In the genomic region with DNA sequence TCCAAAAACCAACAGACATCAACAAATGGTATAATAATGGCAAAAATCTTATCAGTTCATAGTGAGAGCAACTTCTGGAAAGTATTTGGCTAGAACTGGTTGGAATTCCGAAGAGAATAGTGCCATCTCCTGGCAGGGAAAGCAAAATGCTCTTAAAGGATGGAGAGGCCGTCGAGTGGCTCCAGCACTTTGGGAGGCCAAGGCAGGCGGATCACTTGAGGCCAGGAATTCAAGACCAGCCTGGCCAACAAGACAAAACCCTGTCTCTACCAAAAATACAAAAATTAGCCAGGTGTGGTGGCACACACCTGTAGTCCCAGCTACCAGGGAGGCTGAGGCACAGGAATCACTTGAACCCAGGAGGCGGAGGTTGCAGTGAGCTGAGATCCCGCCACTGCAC, we compare ENCODE assay signal across 7 cellular contexts. TPM values are rescaled to one million over a fixed set of nuclear protein-coding genes. Genes with fewer than 3 reads are reported as not detected.
DNase-seq lines count a peak whose midpoint lies in the region; ATAC-seq, FAIRE-seq and TF ChIP-seq lines count a peak whose summit lies in the region.
"Not testable (repeated sequence)": the region's sequence is repeated elsewhere in the genome, so short reads cannot be mapped to it uniquely, and the experiment has no call there.

No MANE protein-coding gene starts in this region.

- not testable (repeated sequence) for H3K9me2 ChIP-seq in SU-DHL-6 (replicated peaks; ENCODE audit: insufficient read depth, low read length)

- intact Hi-C loops in left cardiac atrium (cut with DNase I): loop anchor here (5.0 kb wide), 2 partner anchors 83 to 98 kb away; no protein-coding TSS in a partner anchor

- not testable (repeated sequence) for H3F3A ChIP-seq in SU-DHL-6 (ENCODE audit: insufficient read depth)

- H3K27me3 Mint-ChIP-seq in nephron (ENCODE audit: low read depth): not testable (repeated sequence)

- not testable (repeated sequence) for H2AFZ ChIP-seq in SU-DHL-6 (ENCODE audit: low read depth, low read length, severe bottlenecking)

- H3K9me3 Mint-ChIP-seq in nephron: not testable (repeated sequence)

- H3K9ac ChIP-seq in SU-DHL-6 (ENCODE audit: low read length): not testable (repeated sequence)

- not testable (repeated sequence) for H3K4me2 ChIP-seq in SU-DHL-6 (ENCODE audit: low read depth, low read length, poor library complexity, severe bottlenecking)

- H3K27me3 ChIP-seq in SU-DHL-6 (ENCODE audit: low read length): not testable (repeated sequence)

- not testable (repeated sequence) for FAIRE-seq in HTR-8/SVneo (lab: Jason Lieb, UNC)

- DNase-seq in DMS53 treated with DMSO at 0.1 percent for 48 hours (lab: John Stamatoyannopoulos, UW; ENCODE audit: unreplicated experiment): peak; percentile 53
- DNase-seq in HTR-8/SVneo (ENCODE audit: insufficient read length, low spot score): peak; percentile 28
- peak; percentile 28 for DNase-seq in NCI-H345 treated with DMSO at 0.1 percent for 48 hours (lab: John Stamatoyannopoulos, UW; ENCODE audit: unreplicated experiment)
- DNase-seq in cerebellar cortex (ENCODE audit: low spot score): peak; percentile 72
- not testable (repeated sequence) for DNase-seq in left cardiac atrium

- not testable (repeated sequence) for H3K4me3 Mint-ChIP-seq in nephron

- not testable (repeated sequence) for H3K27ac ChIP-seq in SU-DHL-6 (ENCODE audit: low read depth, low read length)

- H3K27ac Mint-ChIP-seq in nephron: not testable (repeated sequence)

- not testable (repeated sequence) for H3K4me3 ChIP-seq in SU-DHL-6 (ENCODE audit: insufficient read depth, low read length, poor library complexity, severe bottlenecking)

- H3K4me1 Mint-ChIP-seq in nephron: not testable (repeated sequence)

- H3K36me3 ChIP-seq in SU-DHL-6 (ENCODE audit: low read length): peaks cover 28% of the 10 kb centered on the region; the same call in 1 of the 2 replicates

- peaks cover 84% of the 10 kb centered on the region for H3K36me3 Mint-ChIP-seq in nephron (ENCODE audit: low read depth)

- TF ChIP-seq CTCF in SU-DHL-6 (IDR thresholded peaks at IDR 0.05; ENCODE audit: insufficient read depth, low read length, poor library complexity, severe bottlenecking) (peak; percentile 30), nephron (IDR thresholded peaks at IDR 0.05; ENCODE audit: unreplicated experiment in 3 of 3) (peak; percentile 43 to 60 (median 49))

- H4K20me1 ChIP-seq in SU-DHL-6 (ENCODE audit: low read depth, low read length): not testable (repeated sequence)

- H3K79me2 ChIP-seq in SU-DHL-6 (ENCODE audit: insufficient read depth, low read length): not testable (repeated sequence)

- ATAC-seq in left cardiac atrium: peak; percentile 61

- not testable (repeated sequence) for H3K9me3 ChIP-seq in SU-DHL-6 (ENCODE audit: insufficient read depth, low read length)

RNA-seq across cellular contexts. Expression of a gene that starts 14.7 kb away (rescaled TPM):
- total RNA-seq in left cardiac atrium: 10 to 100 TPM; 27.7 to 36.1 TPM

RNA-seq across cellular contexts. Expression of a gene that starts 28.2 kb away (rescaled TPM):
- total RNA-seq in left cardiac atrium: 10 to 100 TPM; 13.4 to 19.7 TPM

RNA-seq across cellular contexts. Expression of a gene that starts 30.2 kb away (rescaled TPM):
- 10 to 100 TPM in 1 of 2 donors, 1 to 10 TPM in 1; 9.9 to 18.6 TPM for total RNA-seq in left cardiac atrium

RNA-seq across cellular contexts. Expression of a gene that starts 37.5 kb away (rescaled TPM):
- 10 to 100 TPM; 24.7 to 37.8 TPM for total RNA-seq in left cardiac atrium
